Comparison of ENCODE assay signal across 1 cellular context in the genomic region with DNA sequence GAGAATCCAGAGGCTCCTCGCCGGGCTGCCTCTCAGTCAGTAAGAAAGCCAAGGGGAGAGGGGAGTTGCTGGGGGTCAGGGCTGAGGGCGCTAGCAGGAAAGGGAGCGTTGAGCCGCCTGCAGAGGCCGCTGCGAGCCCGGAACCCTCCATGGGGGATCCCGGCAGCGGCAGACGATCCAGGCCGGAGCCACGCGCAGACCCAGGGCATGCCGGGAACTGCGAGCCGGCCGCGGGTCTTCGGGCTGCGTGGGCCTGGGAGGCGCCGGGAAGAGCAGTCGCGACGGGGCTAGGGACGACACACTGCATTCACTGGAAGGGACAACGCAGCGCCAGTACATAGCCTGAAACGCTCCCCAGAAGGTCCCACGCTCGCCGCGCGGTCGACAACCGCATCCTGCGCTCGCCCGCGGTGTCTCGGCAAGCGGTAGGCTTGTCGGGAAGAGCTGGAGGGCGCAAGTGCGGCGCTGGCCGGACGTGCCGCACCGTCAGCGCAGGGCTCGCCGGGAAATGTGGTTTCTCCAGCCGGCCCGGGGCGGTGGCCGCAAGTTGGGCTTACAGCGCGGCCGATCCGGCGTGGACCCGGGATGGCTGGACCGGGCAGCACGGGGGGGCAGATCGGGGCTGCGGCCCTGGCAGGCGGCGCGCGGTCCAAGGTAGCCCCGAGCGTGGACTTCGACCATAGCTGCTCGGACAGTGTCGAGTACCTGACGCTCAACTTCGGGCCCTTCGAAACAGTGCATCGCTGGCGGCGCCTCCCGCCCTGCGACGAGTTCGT.
TF ChIP-seq lines count a peak whose summit lies in the region.

TSS of gene LZTR1 (plus strand) at position 511 of the 776 bp plus-strand sequence. CDS start at position 586, 75 bp downstream.

TF ChIP-seq in HepG2, 621 proteins besides CTCF, POLR2A, EP300 and RAD21 (continued from another document and continues in another):
- TF ChIP-seq KLF15 (CRISPR knock-in tag; IDR thresholded peaks at IDR 0.05; ENCODE audit: borderline replicate concordance) (0 out of 2 replicates have a peak, but pooled peaks have one; percentile 72), SOX13 (IDR thresholded peaks at IDR 0.05) (no peak), SOX13 (CRISPR knock-in tag; conservative IDR thresholded peaks at IDR 0.05 in 1 of 2, IDR thresholded peaks at IDR 0.05 in 1 of 2) (peak in 1 of 2 experiments; percentile 27; a peak in 2 of 4 replicates), ZBTB37 (CRISPR knock-in tag; IDR thresholded peaks at IDR 0.05) (no peak), AFF4 (CRISPR knock-in tag; IDR thresholded peaks at IDR 0.05) (0 out of 2 replicates have a peak, but pooled peaks have one; percentile 45), ZNF7 (CRISPR knock-in tag; IDR thresholded peaks at IDR 0.05) (no peak), CEBPG (CRISPR knock-in tag; IDR thresholded peaks at IDR 0.05) (peak; percentile 11; the same call in 1 of the 2 replicates), ZFP82 (CRISPR knock-in tag; IDR thresholded peaks at IDR 0.05; ENCODE audit: borderline replicate concordance) (peak; percentile 96), ZNF510 (CRISPR knock-in tag; IDR thresholded peaks at IDR 0.05; ENCODE audit: low read depth) (peak; percentile 96; the same call in 1 of the 2 replicates), RBM39 (IDR thresholded peaks at IDR 0.05; ENCODE audit: low read depth, low read length, poor library complexity, severe bottlenecking) (peak; percentile 91), MIER3 (CRISPR knock-in tag; IDR thresholded peaks at IDR 0.05; ENCODE audit: borderline replicate concordance) (no peak), ZNF451 (CRISPR knock-in tag; IDR thresholded peaks at IDR 0.05) (peak; percentile 89), NKX3-1 (CRISPR knock-in tag; IDR thresholded peaks at IDR 0.05) (peak; percentile 75), KDM5B (CRISPR knock-in tag; IDR thresholded peaks at IDR 0.05; ENCODE audit: borderline replicate concordance) (peak; percentile 99), HCFC1 (IDR thresholded peaks at IDR 0.05; ENCODE audit: low read depth, low read length) (peak; percentile 80), ZSCAN9 (CRISPR knock-in tag; IDR thresholded peaks at IDR 0.05; ENCODE audit: borderline replicate concordance) (peak; percentile 78; the same call in 1 of the 2 replicates), ZIK1 (CRISPR knock-in tag; IDR thresholded peaks at IDR 0.05; ENCODE audit: borderline replicate concordance, low read depth) (peak; percentile 87; the same call in 1 of the 2 replicates), PITX1 (CRISPR knock-in tag; IDR thresholded peaks at IDR 0.05) (peak; percentile 76), ZNF496 (CRISPR knock-in tag; IDR thresholded peaks at IDR 0.05; ENCODE audit: insufficient replicate concordance) (no peak), ZNF747 (CRISPR knock-in tag; IDR thresholded peaks at IDR 0.05; ENCODE audit: borderline replicate concordance) (peak; percentile 96; the same call in 1 of the 2 replicates), NFYB (CRISPR knock-in tag; IDR thresholded peaks at IDR 0.05) (peak; percentile 42), RCOR2 (CRISPR knock-in tag; IDR thresholded peaks at IDR 0.05) (no peak), PLRG1 (conservative IDR thresholded peaks at IDR 0.05) (no peak), ZNF773 (CRISPR knock-in tag; IDR thresholded peaks at IDR 0.05; ENCODE audit: borderline replicate concordance) (0 out of 2 replicates have a peak, but pooled peaks have one; percentile 69), FOXJ3 (CRISPR knock-in tag; IDR thresholded peaks at IDR 0.05; ENCODE audit: borderline replicate concordance) (peak; percentile 87; the same call in 1 of the 2 replicates)
- TF ChIP-seq, protein P1, sequence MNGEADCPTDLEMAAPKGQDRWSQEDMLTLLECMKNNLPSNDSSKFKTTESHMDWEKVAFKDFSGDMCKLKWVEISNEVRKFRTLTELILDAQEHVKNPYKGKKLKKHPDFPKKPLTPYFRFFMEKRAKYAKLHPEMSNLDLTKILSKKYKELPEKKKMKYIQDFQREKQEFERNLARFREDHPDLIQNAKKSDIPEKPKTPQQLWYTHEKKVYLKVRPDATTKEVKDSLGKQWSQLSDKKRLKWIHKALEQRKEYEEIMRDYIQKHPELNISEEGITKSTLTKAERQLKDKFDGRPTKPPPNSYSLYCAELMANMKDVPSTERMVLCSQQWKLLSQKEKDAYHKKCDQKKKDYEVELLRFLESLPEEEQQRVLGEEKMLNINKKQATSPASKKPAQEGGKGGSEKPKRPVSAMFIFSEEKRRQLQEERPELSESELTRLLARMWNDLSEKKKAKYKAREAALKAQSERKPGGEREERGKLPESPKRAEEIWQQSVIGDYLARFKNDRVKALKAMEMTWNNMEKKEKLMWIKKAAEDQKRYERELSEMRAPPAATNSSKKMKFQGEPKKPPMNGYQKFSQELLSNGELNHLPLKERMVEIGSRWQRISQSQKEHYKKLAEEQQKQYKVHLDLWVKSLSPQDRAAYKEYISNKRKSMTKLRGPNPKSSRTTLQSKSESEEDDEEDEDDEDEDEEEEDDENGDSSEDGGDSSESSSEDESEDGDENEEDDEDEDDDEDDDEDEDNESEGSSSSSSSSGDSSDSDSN (CRISPR knock-in tag; IDR thresholded peaks at IDR 0.05), result peak; percentile 86
- TF ChIP-seq, protein P2, sequence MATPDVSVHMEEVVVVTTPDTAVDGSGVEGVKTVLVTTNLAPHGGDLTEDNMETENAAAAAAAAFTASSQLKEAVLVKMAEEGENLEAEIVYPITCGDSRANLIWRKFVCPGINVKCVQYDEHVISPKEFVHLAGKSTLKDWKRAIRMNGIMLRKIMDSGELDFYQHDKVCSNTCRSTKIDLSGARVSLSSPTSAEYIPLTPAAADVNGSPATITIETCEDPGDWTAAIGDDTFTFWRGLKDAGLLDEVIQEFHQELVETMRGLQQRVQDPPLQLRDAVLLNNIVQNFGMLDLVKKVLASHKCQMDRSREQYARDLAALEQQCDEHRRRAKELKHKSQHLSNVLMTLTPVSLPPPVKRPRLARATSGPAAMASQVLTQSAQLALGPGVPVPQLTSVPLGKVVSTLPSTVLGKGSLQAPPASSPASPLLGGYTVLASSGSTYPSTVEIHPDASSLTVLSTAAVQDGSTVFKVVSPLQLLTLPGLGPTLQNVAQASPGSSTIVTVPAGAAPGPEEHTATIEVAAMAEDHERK (CRISPR knock-in tag; IDR thresholded peaks at IDR 0.05; ENCODE audit: low read depth), result peak; percentile 89
- TF ChIP-seq, protein P3, sequence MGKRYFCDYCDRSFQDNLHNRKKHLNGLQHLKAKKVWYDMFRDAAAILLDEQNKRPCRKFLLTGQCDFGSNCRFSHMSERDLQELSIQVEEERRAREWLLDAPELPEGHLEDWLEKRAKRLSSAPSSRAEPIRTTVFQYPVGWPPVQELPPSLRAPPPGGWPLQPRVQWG (CRISPR knock-in tag; IDR thresholded peaks at IDR 0.05; ENCODE audit: borderline replicate concordance, low read depth), result no peak
- TF ChIP-seq, protein P4, sequence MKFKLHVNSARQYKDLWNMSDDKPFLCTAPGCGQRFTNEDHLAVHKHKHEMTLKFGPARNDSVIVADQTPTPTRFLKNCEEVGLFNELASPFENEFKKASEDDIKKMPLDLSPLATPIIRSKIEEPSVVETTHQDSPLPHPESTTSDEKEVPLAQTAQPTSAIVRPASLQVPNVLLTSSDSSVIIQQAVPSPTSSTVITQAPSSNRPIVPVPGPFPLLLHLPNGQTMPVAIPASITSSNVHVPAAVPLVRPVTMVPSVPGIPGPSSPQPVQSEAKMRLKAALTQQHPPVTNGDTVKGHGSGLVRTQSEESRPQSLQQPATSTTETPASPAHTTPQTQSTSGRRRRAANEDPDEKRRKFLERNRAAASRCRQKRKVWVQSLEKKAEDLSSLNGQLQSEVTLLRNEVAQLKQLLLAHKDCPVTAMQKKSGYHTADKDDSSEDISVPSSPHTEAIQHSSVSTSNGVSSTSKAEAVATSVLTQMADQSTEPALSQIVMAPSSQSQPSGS (CRISPR knock-in tag; IDR thresholded peaks at IDR 0.05), result peak; percentile 60
- TF ChIP-seq, protein P5, sequence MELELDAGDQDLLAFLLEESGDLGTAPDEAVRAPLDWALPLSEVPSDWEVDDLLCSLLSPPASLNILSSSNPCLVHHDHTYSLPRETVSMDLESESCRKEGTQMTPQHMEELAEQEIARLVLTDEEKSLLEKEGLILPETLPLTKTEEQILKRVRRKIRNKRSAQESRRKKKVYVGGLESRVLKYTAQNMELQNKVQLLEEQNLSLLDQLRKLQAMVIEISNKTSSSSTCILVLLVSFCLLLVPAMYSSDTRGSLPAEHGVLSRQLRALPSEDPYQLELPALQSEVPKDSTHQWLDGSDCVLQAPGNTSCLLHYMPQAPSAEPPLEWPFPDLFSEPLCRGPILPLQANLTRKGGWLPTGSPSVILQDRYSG (CRISPR knock-in tag; IDR thresholded peaks at IDR 0.05), result peak; percentile 98
- TF ChIP-seq, protein P6, sequence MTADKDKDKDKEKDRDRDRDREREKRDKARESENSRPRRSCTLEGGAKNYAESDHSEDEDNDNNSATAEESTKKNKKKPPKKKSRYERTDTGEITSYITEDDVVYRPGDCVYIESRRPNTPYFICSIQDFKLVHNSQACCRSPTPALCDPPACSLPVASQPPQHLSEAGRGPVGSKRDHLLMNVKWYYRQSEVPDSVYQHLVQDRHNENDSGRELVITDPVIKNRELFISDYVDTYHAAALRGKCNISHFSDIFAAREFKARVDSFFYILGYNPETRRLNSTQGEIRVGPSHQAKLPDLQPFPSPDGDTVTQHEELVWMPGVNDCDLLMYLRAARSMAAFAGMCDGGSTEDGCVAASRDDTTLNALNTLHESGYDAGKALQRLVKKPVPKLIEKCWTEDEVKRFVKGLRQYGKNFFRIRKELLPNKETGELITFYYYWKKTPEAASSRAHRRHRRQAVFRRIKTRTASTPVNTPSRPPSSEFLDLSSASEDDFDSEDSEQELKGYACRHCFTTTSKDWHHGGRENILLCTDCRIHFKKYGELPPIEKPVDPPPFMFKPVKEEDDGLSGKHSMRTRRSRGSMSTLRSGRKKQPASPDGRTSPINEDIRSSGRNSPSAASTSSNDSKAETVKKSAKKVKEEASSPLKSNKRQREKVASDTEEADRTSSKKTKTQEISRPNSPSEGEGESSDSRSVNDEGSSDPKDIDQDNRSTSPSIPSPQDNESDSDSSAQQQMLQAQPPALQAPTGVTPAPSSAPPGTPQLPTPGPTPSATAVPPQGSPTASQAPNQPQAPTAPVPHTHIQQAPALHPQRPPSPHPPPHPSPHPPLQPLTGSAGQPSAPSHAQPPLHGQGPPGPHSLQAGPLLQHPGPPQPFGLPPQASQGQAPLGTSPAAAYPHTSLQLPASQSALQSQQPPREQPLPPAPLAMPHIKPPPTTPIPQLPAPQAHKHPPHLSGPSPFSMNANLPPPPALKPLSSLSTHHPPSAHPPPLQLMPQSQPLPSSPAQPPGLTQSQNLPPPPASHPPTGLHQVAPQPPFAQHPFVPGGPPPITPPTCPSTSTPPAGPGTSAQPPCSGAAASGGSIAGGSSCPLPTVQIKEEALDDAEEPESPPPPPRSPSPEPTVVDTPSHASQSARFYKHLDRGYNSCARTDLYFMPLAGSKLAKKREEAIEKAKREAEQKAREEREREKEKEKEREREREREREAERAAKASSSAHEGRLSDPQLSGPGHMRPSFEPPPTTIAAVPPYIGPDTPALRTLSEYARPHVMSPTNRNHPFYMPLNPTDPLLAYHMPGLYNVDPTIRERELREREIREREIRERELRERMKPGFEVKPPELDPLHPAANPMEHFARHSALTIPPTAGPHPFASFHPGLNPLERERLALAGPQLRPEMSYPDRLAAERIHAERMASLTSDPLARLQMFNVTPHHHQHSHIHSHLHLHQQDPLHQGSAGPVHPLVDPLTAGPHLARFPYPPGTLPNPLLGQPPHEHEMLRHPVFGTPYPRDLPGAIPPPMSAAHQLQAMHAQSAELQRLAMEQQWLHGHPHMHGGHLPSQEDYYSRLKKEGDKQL (CRISPR knock-in tag; IDR thresholded peaks at IDR 0.05; ENCODE audit: low read depth), result peak; percentile 47
